In genomic region chr9:3571500-3571899, GRCh38 we compare ENCODE assay signal across 35 cellular contexts.
"Had no signal": no experiment of that assay in that cellular context is flagged by ENCODE, and none has a peak within 500 bp of the region (broad histone marks: within the 10 kb centered on the region; RNA-seq: fewer than 3 reads in every experiment).

No MANE protein-coding gene starts in this region.

- H3K27ac ChIP-seq: KMS-11 had no signal

- H3K9me3 ChIP-seq: MG63 had no signal

- H3K9ac ChIP-seq: KMS-11 had no signal

- H3K27me3 ChIP-seq: MG63 had no signal

- H3K4me2 ChIP-seq: KMS-11 had no signal

- H3K36me3 ChIP-seq: MG63 had no signal

- H3K4me3 ChIP-seq: MG63 had no signal

- DNase-seq: Karpas-422, Kasumi-1, MG63, MM.1S, MV-4-11, NCI-H1048, NCI-H1092, NCI-H1092 treated with DMSO at 0.1 percent for 48 hours, NCI-H1105, NCI-H1105 treated with DMSO at 0.1 percent for 48 hours, NCI-H1417, NCI-H1417 treated with DMSO at 0.1 percent for 48 hours, NCI-H1436, NCI-H1436 treated with DMSO at 0.1 percent for 48 hours, NCI-H146, NCI-H1694, NCI-H1694 treated with DMSO at 0.1 percent for 48 hours, NCI-H187, NCI-H187 treated with DMSO at 0.1 percent for 48 hours, NCI-H1930, NCI-H2029, NCI-H2029 treated with DMSO at 0.1 percent for 48 hours, NCI-H2081, NCI-H2081 treated with DMSO at 0.1 percent for 48 hours, NCI-H2107, NCI-H2171, NCI-H2171 treated with DMSO at 0.1 percent for 48 hours, NCI-H2227 treated with DMSO at 0.1 percent for 48 hours, NCI-H226, NCI-H345, NCI-H446, NCI-H446 treated with DMSO at 0.1 percent for 48 hours, NCI-H510A, NCI-H510A treated with DMSO at 0.1 percent for 48 hours had no signal
